In the genomic region with DNA sequence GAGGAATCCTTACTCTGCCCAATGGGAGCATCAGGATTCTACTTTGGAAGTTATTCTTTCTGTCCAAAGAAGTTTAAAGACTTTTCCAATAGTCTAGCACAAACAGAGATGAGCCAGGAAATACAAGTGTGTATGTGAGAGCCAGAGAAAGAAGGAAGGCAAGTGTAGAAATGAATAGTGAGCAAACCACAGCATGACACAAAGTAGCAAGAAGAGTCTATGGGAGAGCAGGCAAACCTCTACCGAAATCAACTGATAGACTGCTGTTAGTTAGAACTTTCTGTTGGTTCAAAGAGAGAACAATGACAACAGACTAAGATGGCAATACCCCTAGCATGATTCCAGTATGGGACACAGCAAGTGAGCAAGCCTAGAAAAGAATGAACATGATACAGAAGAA, we compare ENCODE assay signal across 29 cellular contexts. TPM values are rescaled to one million over a fixed set of nuclear protein-coding genes. Genes with fewer than 3 reads are reported as not detected.
"Had no signal": no experiment of that assay in that cellular context is flagged by ENCODE, and none has a peak within 500 bp of the region (broad histone marks: within the 10 kb centered on the region; RNA-seq: fewer than 3 reads in every experiment).

No MANE protein-coding gene starts in this region.

- H3K4me3 Mint-ChIP-seq: activated CD4-positive, alpha-beta memory T cell treated with anti-CD3 and anti-CD28 coated beads, Interleukin-2, amount 10 ng/mL, durations not matched to agents 7 days and 5 days; activated CD4-positive, alpha-beta T cell treated with anti-CD3 and anti-CD28 coated beads, Interleukin-2, amount 10 ng/mL, durations not matched to agents 24 days and 14 days; effector memory CD8-positive, alpha-beta T cell; T-cell had no signal

- ATAC-seq: activated CD4-positive, CD25-positive, alpha-beta regulatory T cell treated with anti-CD3 and anti-CD28 coated beads, Interleukin-2, amount 50 U/mL, for 24 hours; effector memory CD8-positive, alpha-beta T cell; gastrocnemius medialis; mucosa of descending colon; pancreas; sciatic nerve; T-cell; upper lobe of right lung had no signal

- DNase-seq: activated CD4-positive, alpha-beta memory T cell treated with anti-CD3 and anti-CD28 coated beads, Interleukin-2, amount 10 ng/mL, durations not matched to agents 7 days and 5 days; activated CD4-positive, alpha-beta T cell treated with anti-CD3 and anti-CD28 coated beads, Interleukin-2, amount 10 ng/mL, durations not matched to agents 24 days and 14 days; activated naive CD4-positive, alpha-beta T cell; activated T-cell treated with anti-CD3 and anti-CD28 coated beads, Interleukin-2, amount 50 U/mL, for 1 hour; brain microvascular endothelial cell; effector memory CD8-positive, alpha-beta T cell; erythroblast; gastrocnemius medialis; glutamatergic neuron; left ventricle myocardium inferior; mesendoderm; mucosa of descending colon; pancreas; retina; stimulated activated CD4-positive, alpha-beta T cell treated with anti-CD3 and anti-CD28 coated beads, Interleukin-12 subunit alpha, Interleukin-12 subunit beta, amount 100 ng/mL, for 4 hours; stimulated activated CD4-positive, alpha-beta T cell treated with anti-CD3 and anti-CD28 coated beads, Interleukin-4, amount 100 ng/mL, for 1 hour; T-cell; T-helper 9 cell; tibial artery; upper lobe of right lung; WERI-Rb-1 had no signal

- H3K27ac Mint-ChIP-seq: activated CD4-positive, alpha-beta memory T cell treated with anti-CD3 and anti-CD28 coated beads, Interleukin-2, amount 10 ng/mL, durations not matched to agents 7 days and 5 days; activated naive CD4-positive, alpha-beta T cell treated with anti-CD3 and anti-CD28 coated beads, Interleukin-2, amount 50 U/mL, for 72 hours; T-cell had no signal

- H3K9me3 Mint-ChIP-seq: activated CD4-positive, alpha-beta memory T cell treated with anti-CD3 and anti-CD28 coated beads, Interleukin-2, amount 10 ng/mL, durations not matched to agents 7 days and 5 days; effector memory CD8-positive, alpha-beta T cell; T-cell had no signal

- FAIRE-seq: TTC549 had no signal

- H3K27me3 Mint-ChIP-seq: activated CD4-positive, alpha-beta memory T cell treated with anti-CD3 and anti-CD28 coated beads, Interleukin-2, amount 10 ng/mL, durations not matched to agents 7 days and 5 days; activated CD4-positive, alpha-beta T cell treated with anti-CD3 and anti-CD28 coated beads, Interleukin-2, amount 10 ng/mL, durations not matched to agents 24 days and 14 days; effector memory CD8-positive, alpha-beta T cell had no signal

RNA-seq across cellular contexts. Expression of a gene that starts 16.1 kb away (rescaled TPM):
- total RNA-seq: activated CD4-positive, alpha-beta memory T cell treated with anti-CD3 and anti-CD28 coated beads, Interleukin-2, amount 10 ng/mL, durations not matched to agents 7 days and 5 days had no signal

RNA-seq across cellular contexts. Expression of a gene that starts 51.3 kb away (rescaled TPM):
- total RNA-seq: activated CD4-positive, alpha-beta memory T cell treated with anti-CD3 and anti-CD28 coated beads, Interleukin-2, amount 10 ng/mL, durations not matched to agents 7 days and 5 days; activated CD4-positive, alpha-beta T cell treated with anti-CD3 and anti-CD28 coated beads, Interleukin-2, amount 10 ng/mL, durations not matched to agents 24 days and 14 days; activated naive CD4-positive, alpha-beta T cell treated with anti-CD3 and anti-CD28 coated beads, Interleukin-2, amount 50 U/mL, for 72 hours; ascending aorta; cardiac septum; cerebellum; gastrocnemius medialis; myocyte had no signal
